Comparison of ENCODE assay signal across 1 cellular context in genomic region chr7:16755397-16755796, GRCh38.
TF ChIP-seq lines count a peak whose summit lies in the region.

No MANE protein-coding gene starts in this region.

TF ChIP-seq in GM23338, 12 proteins besides CTCF, POLR2A, EP300 and RAD21 (continued from another document):
- no peak for TF ChIP-seq REST (IDR thresholded peaks at IDR 0.05; ENCODE audit: unreplicated experiment)
- no peak for TF ChIP-seq EZH2 (IDR thresholded peaks at IDR 0.05; ENCODE audit: low read depth, unreplicated experiment)
- no peak for TF ChIP-seq ZNF331 (CRISPR knock-in tag; IDR thresholded peaks at IDR 0.05; ENCODE audit: low read depth)
- TF ChIP-seq ETS1 (IDR thresholded peaks at IDR 0.05) = no peak
- no peak for TF ChIP-seq POLR2AphosphoS5 (IDR thresholded peaks at IDR 0.05; ENCODE audit: low read depth)
- no peak for TF ChIP-seq JUNB (IDR thresholded peaks at IDR 0.05; ENCODE audit: unreplicated experiment)
- TF ChIP-seq NANOG (IDR thresholded peaks at IDR 0.05; ENCODE audit: borderline replicate concordance) = no peak
- no peak for TF ChIP-seq STAT1 (IDR thresholded peaks at IDR 0.05; ENCODE audit: unreplicated experiment)
- no peak for TF ChIP-seq ZNF114 (CRISPR knock-in tag; IDR thresholded peaks at IDR 0.05)
TF ChIP-seq in GM23338: peak in this region for 0.
